Comparison of ENCODE assay signal across 35 cellular contexts in genomic region chr14:77286554-77286953, GRCh38. TPM values are rescaled to one million over a fixed set of nuclear protein-coding genes. Genes with fewer than 3 reads are reported as not detected.
"Had no signal": no experiment of that assay in that cellular context is flagged by ENCODE, and none has a peak within 500 bp of the region (broad histone marks: within the 10 kb centered on the region; RNA-seq: fewer than 3 reads in every experiment).

No MANE protein-coding gene starts in this region.

- H3K4me3 ChIP-seq: PC-9, SJCRH30, SK-N-MC had no signal

- H3K4me1 Mint-ChIP-seq: T-cell had no signal

- H3K27me3 ChIP-seq: SJCRH30 had no signal

- H3K27ac ChIP-seq: PC-9, RWPE1, SJCRH30, SK-N-MC had no signal

- H3K4me3 Mint-ChIP-seq: T-cell had no signal

- H2AFZ ChIP-seq: PC-9 had no signal

- FAIRE-seq: RCC 7860 had no signal

- H3K9me3 Mint-ChIP-seq: T-cell had no signal

- ATAC-seq: Panc1, Right ventricle myocardium inferior, SK-N-SH treated with all-trans-retinoic acid at 6 μM for 48 hours, T-cell had no signal

- H3K9me3 ChIP-seq: SJCRH30 had no signal

- DNase-seq: Karpas-422, MM.1S, MV-4-11, NCI-H1092, NCI-H1105, NCI-H1417 treated with DMSO at 0.1 percent for 48 hours, NCI-H1436 treated with DMSO at 0.1 percent for 48 hours, NCI-H1694 treated with DMSO at 0.1 percent for 48 hours, NCI-H187 treated with DMSO at 0.1 percent for 48 hours, NCI-H2029, NCI-H2081, NCI-H2171 treated with DMSO at 0.1 percent for 48 hours, NCI-H2227 treated with DMSO at 0.1 percent for 48 hours, NCI-H345, NCI-H510A treated with DMSO at 0.1 percent for 48 hours, NCI-H524 treated with DMSO at 0.1 percent for 48 hours, NCI-H526 treated with DMSO at 0.1 percent for 48 hours, NCI-H82, PC-9, SHP77, SIG-M5, SJCRH30, T-cell had no signal

- H3K27ac Mint-ChIP-seq: T-cell had no signal

- H3K27me3 Mint-ChIP-seq: T-cell had no signal

- H3K4me2 ChIP-seq: PC-9 had no signal

RNA-seq across cellular contexts. Expression of gene NGB, which starts 15.5 kb away (rescaled TPM):
- total RNA-seq: LHCN-M2, MCF 10A, NCI-H460, OCI-LY7, PC-9, Right ventricle myocardium inferior, RPMI7951, SJCRH30, SK-MEL-5, T-cell had no signal
